Comparison of ENCODE assay signal across 14 cellular contexts in the genomic region with DNA sequence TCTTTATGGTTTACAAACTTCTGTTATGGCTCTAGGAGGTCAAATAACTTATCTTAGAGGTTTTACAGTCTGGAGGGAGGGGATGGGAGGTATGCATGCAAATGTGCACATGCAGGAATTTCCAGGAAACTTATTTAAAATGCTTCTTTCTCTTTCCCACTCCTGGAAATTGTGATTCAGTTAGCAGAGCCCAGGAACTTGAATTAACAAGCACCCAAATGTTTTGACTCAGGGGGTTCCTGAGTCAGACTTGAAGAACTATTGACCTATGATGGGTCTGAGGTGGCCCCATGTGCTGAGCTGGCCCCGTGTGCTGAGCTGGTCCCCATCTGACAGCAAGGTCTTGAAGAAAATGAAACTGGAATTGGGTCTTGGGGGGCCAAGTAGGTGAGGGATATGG.
"Had no signal": no experiment of that assay in that cellular context is flagged by ENCODE, and none has a peak within 500 bp of the region (broad histone marks: within the 10 kb centered on the region; RNA-seq: fewer than 3 reads in every experiment).

No MANE protein-coding gene starts in this region.

- H3K4me3 ChIP-seq: coronary artery, esophagus squamous epithelium, heart right ventricle, left lung, tibial artery, vagina had no signal

- DNase-seq: activated CD4-positive, alpha-beta T cell treated with anti-CD3 and anti-CD28 coated beads, Interleukin-2, amount 50 U/mL, for 1 hour; activated naive CD4-positive, alpha-beta T cell treated with Interleukin-2 at 50 U/mL for 16 hours; activated T-cell treated with anti-CD3 and anti-CD28 coated beads for 4 hours; central memory CD4-positive, alpha-beta T cell; esophagus squamous epithelium; heart right ventricle; left lung; naive thymus-derived CD8-positive, alpha-beta T cell; stimulated activated CD4-positive, alpha-beta T cell treated with anti-CD3 and anti-CD28 coated beads, Interleukin-4, amount 100 ng/mL, for 24 hours; stimulated activated naive CD4-positive, alpha-beta T cell; tibial artery had no signal

- H3K4me1 Mint-ChIP-seq: memory B cell had no signal

- H3K36me3 Mint-ChIP-seq: memory B cell; naive thymus-derived CD8-positive, alpha-beta T cell had no signal

- H3K27ac Mint-ChIP-seq: memory B cell had no signal

- ATAC-seq: heart right ventricle; left lung; naive thymus-derived CD8-positive, alpha-beta T cell had no signal

- H3K27ac ChIP-seq: coronary artery, esophagus squamous epithelium, heart right ventricle, left lung, tibial artery, vagina had no signal

- H3K4me3 Mint-ChIP-seq: memory B cell; naive thymus-derived CD8-positive, alpha-beta T cell had no signal

- H3K4me1 ChIP-seq: esophagus squamous epithelium, heart right ventricle, left lung, tibial artery, vagina had no signal

- H3K9me3 Mint-ChIP-seq: memory B cell had no signal

- H3K9me3 ChIP-seq: esophagus squamous epithelium, heart right ventricle, left lung, tibial artery, vagina had no signal

- H3K27me3 ChIP-seq: esophagus squamous epithelium, heart right ventricle, left lung, tibial artery, vagina had no signal

- H3K36me3 ChIP-seq: esophagus squamous epithelium, heart right ventricle, left lung, tibial artery, vagina had no signal
